In the genomic region with DNA sequence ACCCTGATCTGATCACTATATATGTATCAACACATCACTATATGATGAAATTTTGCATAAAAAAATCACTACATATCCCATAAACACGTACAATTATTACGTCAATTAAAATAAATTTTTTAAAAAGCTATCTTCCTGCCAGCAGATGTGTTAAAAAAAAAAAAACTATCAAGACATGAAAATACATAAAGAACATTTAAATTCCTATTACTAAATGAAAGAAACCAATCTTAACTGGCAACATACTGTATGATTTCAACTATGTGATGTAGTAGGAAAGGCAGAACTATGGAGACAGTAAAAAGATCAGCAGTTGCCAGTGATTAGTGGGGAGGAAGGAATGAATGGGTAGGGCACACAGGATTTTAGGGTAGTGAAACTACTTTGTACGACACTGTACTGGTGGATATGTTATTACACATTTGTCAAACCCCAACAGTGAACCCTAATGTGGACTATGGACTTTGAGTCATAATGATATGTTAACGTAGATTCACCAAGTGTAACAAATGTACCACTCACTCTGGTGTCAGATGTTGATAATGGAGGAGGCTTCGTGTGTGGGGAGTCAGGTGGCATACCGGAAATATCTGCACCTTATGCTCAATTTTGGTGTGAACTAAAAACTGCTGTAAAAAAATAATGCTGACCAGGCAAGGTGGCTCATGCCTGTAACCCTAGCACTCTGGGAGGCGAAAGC, we compare ENCODE assay signal across 1 cellular context.
TF ChIP-seq lines count a peak whose summit lies in the region.

No MANE protein-coding gene starts in this region.

TF ChIP-seq in HepG2, 621 proteins besides CTCF, POLR2A, EP300 and RAD21 (continued from another document and continues in another):
- TF ChIP-seq, protein P1, sequence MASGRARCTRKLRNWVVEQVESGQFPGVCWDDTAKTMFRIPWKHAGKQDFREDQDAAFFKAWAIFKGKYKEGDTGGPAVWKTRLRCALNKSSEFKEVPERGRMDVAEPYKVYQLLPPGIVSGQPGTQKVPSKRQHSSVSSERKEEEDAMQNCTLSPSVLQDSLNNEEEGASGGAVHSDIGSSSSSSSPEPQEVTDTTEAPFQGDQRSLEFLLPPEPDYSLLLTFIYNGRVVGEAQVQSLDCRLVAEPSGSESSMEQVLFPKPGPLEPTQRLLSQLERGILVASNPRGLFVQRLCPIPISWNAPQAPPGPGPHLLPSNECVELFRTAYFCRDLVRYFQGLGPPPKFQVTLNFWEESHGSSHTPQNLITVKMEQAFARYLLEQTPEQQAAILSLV (CRISPR knock-in tag; IDR thresholded peaks at IDR 0.05; ENCODE audit: borderline replicate concordance): no peak; the same call in 1 of the 2 replicates
- TF ChIP-seq ZNF749 (CRISPR knock-in tag; IDR thresholded peaks at IDR 0.05; ENCODE audit: borderline replicate concordance) (no peak; the same call in 1 of the 2 replicates), RARA (CRISPR knock-in tag; IDR thresholded peaks at IDR 0.05) (peak; percentile 63), AKAP8 (CRISPR knock-in tag; IDR thresholded peaks at IDR 0.05) (no peak), ZNF589 (CRISPR knock-in tag; conservative IDR thresholded peaks at IDR 0.05) (0 out of 2 replicates have a peak, but pooled peaks have one; percentile 38), TBX2 (CRISPR knock-in tag; IDR thresholded peaks at IDR 0.05; ENCODE audit: borderline replicate concordance) (peak; percentile 70), SP5 (CRISPR knock-in tag; IDR thresholded peaks at IDR 0.05; ENCODE audit: borderline replicate concordance, low read depth) (0 out of 2 replicates have a peak, but pooled peaks have one; percentile 14), ZNF598 (CRISPR knock-in tag; IDR thresholded peaks at IDR 0.05; ENCODE audit: borderline replicate concordance) (no peak), ZNF83 (CRISPR knock-in tag; IDR thresholded peaks at IDR 0.05; ENCODE audit: borderline replicate concordance) (no peak), RCOR2 (CRISPR knock-in tag; IDR thresholded peaks at IDR 0.05) (peak; percentile 70; the same call in 1 of the 2 replicates), ZNF12 (CRISPR knock-in tag; IDR thresholded peaks at IDR 0.05) (no peak), ARHGAP35 (CRISPR knock-in tag; IDR thresholded peaks at IDR 0.05; ENCODE audit: borderline replicate concordance) (no peak), SETDB1 (CRISPR knock-in tag; IDR thresholded peaks at IDR 0.05; ENCODE audit: borderline replicate concordance) (no peak), ZMYM2 (CRISPR knock-in tag; IDR thresholded peaks at IDR 0.05) (peak; percentile 38; the same call in 1 of the 2 replicates), THYN1 (CRISPR knock-in tag; IDR thresholded peaks at IDR 0.05; ENCODE audit: borderline replicate concordance, low read depth) (no peak), ATM (IDR thresholded peaks at IDR 0.05; ENCODE audit: borderline replicate concordance) (no peak), ZNF431 (CRISPR knock-in tag; IDR thresholded peaks at IDR 0.05; ENCODE audit: borderline replicate concordance, low read depth) (no peak), ZNF709 (CRISPR knock-in tag; IDR thresholded peaks at IDR 0.05) (no peak), KDM5A (IDR thresholded peaks at IDR 0.05; ENCODE audit: borderline replicate concordance, low read length) (no peak), ZBTB25 (CRISPR knock-in tag; IDR thresholded peaks at IDR 0.05) (peak; percentile 52; the same call in 1 of the 2 replicates), ATF6 (CRISPR knock-in tag; conservative IDR thresholded peaks at IDR 0.05) (no peak), KLF16 (CRISPR knock-in tag; IDR thresholded peaks at IDR 0.05) (0 out of 4 replicates have a peak, but pooled peaks of 1 of the 2 experiments have one; percentile 39), E2F2 (CRISPR knock-in tag; IDR thresholded peaks at IDR 0.05; ENCODE audit: borderline replicate concordance) (no peak), ZBTB14 (CRISPR knock-in tag; IDR thresholded peaks at IDR 0.05) (no peak), ARID2 (CRISPR knock-in tag; IDR thresholded peaks at IDR 0.05; ENCODE audit: borderline replicate concordance) (no peak), PRMT3 (CRISPR knock-in tag; IDR thresholded peaks at IDR 0.05; ENCODE audit: borderline replicate concordance, low read depth) (no peak), NFATC3 (CRISPR knock-in tag; IDR thresholded peaks at IDR 0.05) (no peak), MATR3 (CRISPR knock-in tag; IDR thresholded peaks at IDR 0.05) (no peak), SNAPC2 (CRISPR knock-in tag; IDR thresholded peaks at IDR 0.05) (no peak), MYC (CRISPR knock-in tag; IDR thresholded peaks at IDR 0.05; ENCODE audit: borderline replicate concordance) (no peak), NFYC (CRISPR knock-in tag; IDR thresholded peaks at IDR 0.05) (no peak), ELF1 (CRISPR knock-in tag; IDR thresholded peaks at IDR 0.05) (peak; percentile 57), ZNF777 (CRISPR knock-in tag; IDR thresholded peaks at IDR 0.05) (no peak), MED8 (CRISPR knock-in tag; IDR thresholded peaks at IDR 0.05; ENCODE audit: insufficient replicate concordance) (no peak), ZNF572 (CRISPR knock-in tag; IDR thresholded peaks at IDR 0.05) (no peak), ZNF224 (CRISPR knock-in tag; IDR thresholded peaks at IDR 0.05) (no peak), CCDC6 (CRISPR knock-in tag; IDR thresholded peaks at IDR 0.05) (no peak), ZNF546 (CRISPR knock-in tag; conservative IDR thresholded peaks at IDR 0.05) (no peak), BCL3 (CRISPR knock-in tag; IDR thresholded peaks at IDR 0.05) (no peak), ERF (CRISPR knock-in tag; IDR thresholded peaks at IDR 0.05) (peak; percentile 78; the same call in 1 of the 2 replicates), ZNF44 (CRISPR knock-in tag; IDR thresholded peaks at IDR 0.05) (no peak), SIN3A (IDR thresholded peaks at IDR 0.05; ENCODE audit: borderline replicate concordance, low read depth, low read length) (no peak), ZNF775 (CRISPR knock-in tag; IDR thresholded peaks at IDR 0.05; ENCODE audit: borderline replicate concordance) (no peak), ZNF770 (CRISPR knock-in tag; IDR thresholded peaks at IDR 0.05) (no peak; the same call in 1 of the 2 replicates)
- TF ChIP-seq, protein P2, sequence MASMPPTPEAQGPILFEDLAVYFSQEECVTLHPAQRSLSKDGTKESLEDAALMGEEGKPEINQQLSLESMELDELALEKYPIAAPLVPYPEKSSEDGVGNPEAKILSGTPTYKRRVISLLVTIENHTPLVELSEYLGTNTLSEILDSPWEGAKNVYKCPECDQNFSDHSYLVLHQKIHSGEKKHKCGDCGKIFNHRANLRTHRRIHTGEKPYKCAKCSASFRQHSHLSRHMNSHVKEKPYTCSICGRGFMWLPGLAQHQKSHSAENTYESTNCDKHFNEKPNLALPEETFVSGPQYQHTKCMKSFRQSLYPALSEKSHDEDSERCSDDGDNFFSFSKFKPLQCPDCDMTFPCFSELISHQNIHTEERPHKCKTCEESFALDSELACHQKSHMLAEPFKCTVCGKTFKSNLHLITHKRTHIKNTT (CRISPR knock-in tag; IDR thresholded peaks at IDR 0.05): no peak
- TF ChIP-seq, protein P3, sequence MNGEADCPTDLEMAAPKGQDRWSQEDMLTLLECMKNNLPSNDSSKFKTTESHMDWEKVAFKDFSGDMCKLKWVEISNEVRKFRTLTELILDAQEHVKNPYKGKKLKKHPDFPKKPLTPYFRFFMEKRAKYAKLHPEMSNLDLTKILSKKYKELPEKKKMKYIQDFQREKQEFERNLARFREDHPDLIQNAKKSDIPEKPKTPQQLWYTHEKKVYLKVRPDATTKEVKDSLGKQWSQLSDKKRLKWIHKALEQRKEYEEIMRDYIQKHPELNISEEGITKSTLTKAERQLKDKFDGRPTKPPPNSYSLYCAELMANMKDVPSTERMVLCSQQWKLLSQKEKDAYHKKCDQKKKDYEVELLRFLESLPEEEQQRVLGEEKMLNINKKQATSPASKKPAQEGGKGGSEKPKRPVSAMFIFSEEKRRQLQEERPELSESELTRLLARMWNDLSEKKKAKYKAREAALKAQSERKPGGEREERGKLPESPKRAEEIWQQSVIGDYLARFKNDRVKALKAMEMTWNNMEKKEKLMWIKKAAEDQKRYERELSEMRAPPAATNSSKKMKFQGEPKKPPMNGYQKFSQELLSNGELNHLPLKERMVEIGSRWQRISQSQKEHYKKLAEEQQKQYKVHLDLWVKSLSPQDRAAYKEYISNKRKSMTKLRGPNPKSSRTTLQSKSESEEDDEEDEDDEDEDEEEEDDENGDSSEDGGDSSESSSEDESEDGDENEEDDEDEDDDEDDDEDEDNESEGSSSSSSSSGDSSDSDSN (CRISPR knock-in tag; IDR thresholded peaks at IDR 0.05): no peak
